Comparison of ENCODE assay signal across 10 cellular contexts in genomic region chr12:1083888-1084262, GRCh38.
DNase-seq lines count a peak whose midpoint lies in the region; ATAC-seq and TF ChIP-seq lines count a peak whose summit lies in the region.
"Had no signal": no experiment of that assay in that cellular context is flagged by ENCODE, and none has a peak within 500 bp of the region (broad histone marks: within the 10 kb centered on the region; RNA-seq: fewer than 3 reads in every experiment).

No MANE protein-coding gene starts in this region.

- no peaks in the 10 kb centered on the region for H3K27me3 ChIP-seq in psoas muscle (ENCODE audit: insufficient read depth in 3 of 3, low read length in 2 of 3)

- H3K36me3 ChIP-seq in psoas muscle (ENCODE audit: insufficient read depth in 1 of 2, low read depth in 1 of 2), result no peaks in the 10 kb centered on the region

- DNase-seq in ELR (ENCODE audit: low read depth), result peak; percentile 56
- peak; percentile 53 for DNase-seq in NCI-H2171 treated with DMSO at 0.1 percent for 48 hours (lab: John Stamatoyannopoulos, UW)
- peak; percentile 41 to 63 for DNase-seq in dermis microvascular lymphatic vessel endothelial cell (ENCODE audit: low read depth in 2 of 2)
- no peak for DNase-seq in psoas muscle
- DNase-seq in activated naive CD4-positive, alpha-beta T cell (lab: John Stamatoyannopoulos, UW), result no peak
- DNase-seq in epidermal melanocyte (ENCODE audit: insufficient read length, low spot score), result no peak
- DNase-seq: activated T-cell treated with anti-CD3 and anti-CD28 coated beads, Interleukin-2, amount 50 U/mL, for 4 hours had no signal

- intact Hi-C loops in psoas muscle (cut with DNase I), result no loop called here

- H3K9me3 ChIP-seq in psoas muscle, result no peaks in the 10 kb centered on the region

- H3K27ac ChIP-seq in psoas muscle, result peak overlapping the region; percentile 44

- no peak for TF ChIP-seq CTCF in psoas muscle (IDR thresholded peaks at IDR 0.05)

- peak overlapping the region; percentile 9 for H3K4me3 ChIP-seq in psoas muscle
- H3K4me3 ChIP-seq: skin epidermis had no signal

- peaks cover 14% of the 10 kb centered on the region for H3K4me1 ChIP-seq in psoas muscle

- ATAC-seq in psoas muscle, result peak in 1 of 4 donors; percentile 41
- ATAC-seq in GM18868 (IDR thresholded peaks at IDR 0.05; ENCODE audit: unreplicated experiment), result no peak
- no peak for ATAC-seq in HG02642 (IDR thresholded peaks at IDR 0.05; ENCODE audit: poor library complexity, unreplicated experiment)
- ATAC-seq: activated T-cell treated with anti-CD3 and anti-CD28 coated beads, Interleukin-2, amount 50 U/mL, for 4 hours had no signal

- 47 to 55% (median 51%) methylated on average over 3 of the region's 3 CpGs for WGBS in psoas muscle, 3 donors

Comparison
In these comparisons a context has a peak if more than half of its experiments do, and no peak if none do; other contexts are left out.
1. DNase-seq: peak in ELR (single experiment), NCI-H2171 treated with DMSO at 0.1 percent for 48 hours (single experiment) and dermis microvascular lymphatic vessel endothelial cell (2 of 2); none in psoas muscle (0 of 2), activated naive CD4-positive, alpha-beta T cell (0 of 4) and epidermal melanocyte (single experiment).